In the genomic region with DNA sequence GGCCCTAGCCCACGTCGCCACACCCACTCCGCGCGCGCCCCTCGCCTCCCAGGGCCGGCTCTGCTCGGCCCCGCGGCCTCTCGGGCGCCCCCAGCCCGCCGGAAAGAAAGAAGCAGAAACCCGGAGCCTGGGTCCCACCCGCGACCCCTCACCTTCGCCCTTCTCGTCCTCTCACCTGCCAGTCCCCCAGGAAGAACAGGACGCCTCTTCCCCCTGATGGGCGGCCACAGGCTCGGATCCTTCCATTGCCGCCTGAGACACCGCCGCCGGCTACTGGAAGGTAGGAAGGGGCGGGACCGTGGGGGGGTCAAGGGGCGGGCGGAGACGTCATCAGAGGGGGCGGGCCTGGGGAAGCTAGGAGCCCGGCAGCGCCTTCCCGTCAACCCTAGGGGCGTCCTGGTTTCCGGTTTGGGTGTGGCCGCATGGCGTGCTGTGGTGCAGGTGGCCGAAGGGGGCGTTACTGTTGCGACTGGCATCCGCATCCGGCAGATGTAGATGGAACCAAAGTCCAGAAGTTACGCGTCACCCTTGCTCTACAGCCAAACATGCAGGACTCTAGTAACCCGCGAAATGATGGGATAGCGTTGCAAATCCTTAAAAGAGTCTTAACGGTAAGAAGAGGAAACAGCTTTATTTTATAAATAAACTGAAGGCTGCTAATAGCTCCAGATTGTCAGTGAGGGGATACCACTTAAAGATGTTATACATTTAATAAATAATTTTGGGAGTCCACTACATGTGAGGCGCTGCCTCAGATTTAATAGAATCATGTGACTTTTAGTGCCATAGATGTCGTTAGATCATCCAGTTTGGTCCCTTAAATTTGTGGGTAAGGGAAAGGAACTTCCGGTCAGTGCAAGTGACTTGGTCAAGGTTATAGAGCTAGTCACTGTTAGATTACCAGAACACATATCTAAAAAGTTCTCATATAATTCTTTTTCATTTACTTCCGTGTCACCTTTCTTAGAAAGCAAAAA, we compare ENCODE assay signal across 1 cellular context.
A peak's percentile ranks its signal among the peaks of the same experiment; 100 is the strongest.
TF ChIP-seq lines count a peak whose summit lies in the region.

A gene (minus strand): TSS at position 282 of the 977 bp plus-strand sequence. CDS start 36 bp downstream, at position 246.

TF ChIP-seq in HepG2, 621 proteins besides CTCF, POLR2A, EP300 and RAD21 (continued from another document and continues in another):
- TF ChIP-seq, protein P1, sequence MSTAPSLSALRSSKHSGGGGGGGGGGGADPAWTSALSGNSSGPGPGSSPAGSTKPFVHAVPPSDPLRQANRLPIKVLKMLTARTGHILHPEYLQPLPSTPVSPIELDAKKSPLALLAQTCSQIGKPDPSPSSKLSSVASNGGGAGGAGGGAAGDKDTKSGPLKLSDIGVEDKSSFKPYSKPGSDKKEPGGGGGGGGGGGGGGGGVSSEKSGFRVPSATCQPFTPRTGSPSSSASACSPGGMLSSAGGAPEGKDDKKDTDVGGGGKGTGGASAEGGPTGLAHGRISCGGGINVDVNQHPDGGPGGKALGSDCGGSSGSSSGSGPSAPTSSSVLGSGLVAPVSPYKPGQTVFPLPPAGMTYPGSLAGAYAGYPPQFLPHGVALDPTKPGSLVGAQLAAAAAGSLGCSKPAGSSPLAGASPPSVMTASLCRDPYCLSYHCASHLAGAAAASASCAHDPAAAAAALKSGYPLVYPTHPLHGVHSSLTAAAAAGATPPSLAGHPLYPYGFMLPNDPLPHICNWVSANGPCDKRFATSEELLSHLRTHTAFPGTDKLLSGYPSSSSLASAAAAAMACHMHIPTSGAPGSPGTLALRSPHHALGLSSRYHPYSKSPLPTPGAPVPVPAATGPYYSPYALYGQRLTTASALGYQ (CRISPR knock-in tag; IDR thresholded peaks at IDR 0.05) = no peak; the same call in none of the 2 replicates
- TF ChIP-seq XRCC5 (optimal IDR thresholded peaks at IDR 0.05; ENCODE audit: low read length) (peak; percentile 59), ZNF644 (CRISPR knock-in tag; IDR thresholded peaks at IDR 0.05; ENCODE audit: low read depth) (0 out of 2 replicates have a peak, but pooled peaks have one; percentile 47), MIER3 (CRISPR knock-in tag; IDR thresholded peaks at IDR 0.05; ENCODE audit: borderline replicate concordance) (peak; percentile 90), ZMYM4 (CRISPR knock-in tag; IDR thresholded peaks at IDR 0.05) (peak; percentile 93), SP1 (IDR thresholded peaks at IDR 0.05) (no peak), SP1 (CRISPR knock-in tag; IDR thresholded peaks at IDR 0.05) (peak; percentile 94), KDM5B (CRISPR knock-in tag; IDR thresholded peaks at IDR 0.05; ENCODE audit: borderline replicate concordance) (no peak), HDAC1 (CRISPR knock-in tag; IDR thresholded peaks at IDR 0.05) (peak; percentile 86), SRSF4 (IDR thresholded peaks at IDR 0.05; ENCODE audit: low read depth, low read length, poor library complexity, severe bottlenecking) (no peak), THAP11 (CRISPR knock-in tag; IDR thresholded peaks at IDR 0.05) (peak; percentile 87), FOXC1 (CRISPR knock-in tag; IDR thresholded peaks at IDR 0.05; ENCODE audit: borderline replicate concordance) (peak; percentile 50), KAT8 (CRISPR knock-in tag; IDR thresholded peaks at IDR 0.05) (peak; percentile 89), ZNF709 (CRISPR knock-in tag; IDR thresholded peaks at IDR 0.05) (peak; percentile 51; the same call in 1 of the 2 replicates), ZFP82 (CRISPR knock-in tag; IDR thresholded peaks at IDR 0.05; ENCODE audit: borderline replicate concordance) (peak; percentile 61; the same call in 1 of the 2 replicates), ZNF605 (CRISPR knock-in tag; IDR thresholded peaks at IDR 0.05) (peak; percentile 89), SMAD9 (CRISPR knock-in tag; IDR thresholded peaks at IDR 0.05) (no peak), ZFX (CRISPR knock-in tag; IDR thresholded peaks at IDR 0.05; ENCODE audit: low read depth) (peak; percentile 74), DNMT3B (CRISPR knock-in tag; conservative IDR thresholded peaks at IDR 0.05) (0 out of 2 replicates have a peak, but pooled peaks have one; percentile 13), ZNF589 (CRISPR knock-in tag; conservative IDR thresholded peaks at IDR 0.05) (no peak), ZNF263 (CRISPR knock-in tag; IDR thresholded peaks at IDR 0.05) (no peak), CBX1 (IDR thresholded peaks at IDR 0.05; ENCODE audit: low read depth) (no peak), FOXJ3 (CRISPR knock-in tag; IDR thresholded peaks at IDR 0.05; ENCODE audit: borderline replicate concordance) (peak; percentile 84; the same call in 1 of the 2 replicates), ZNF788 (CRISPR knock-in tag; IDR thresholded peaks at IDR 0.05; ENCODE audit: borderline replicate concordance) (peak; percentile 56; the same call in 1 of the 2 replicates), NFKBIZ (CRISPR knock-in tag; IDR thresholded peaks at IDR 0.05) (peak; percentile 68; the same call in 1 of the 2 replicates), SP4 (CRISPR knock-in tag; IDR thresholded peaks at IDR 0.05) (peak; percentile 83), ARID2 (CRISPR knock-in tag; IDR thresholded peaks at IDR 0.05; ENCODE audit: borderline replicate concordance) (no peak), NR3C1 (CRISPR knock-in tag; IDR thresholded peaks at IDR 0.05) (no peak), ZFYVE20 (CRISPR knock-in tag; IDR thresholded peaks at IDR 0.05; ENCODE audit: borderline replicate concordance, low read depth) (no peak), ZNF10 (CRISPR knock-in tag; IDR thresholded peaks at IDR 0.05; ENCODE audit: borderline replicate concordance, low read depth) (no peak), ZNF460 (CRISPR knock-in tag; IDR thresholded peaks at IDR 0.05; ENCODE audit: borderline replicate concordance) (no peak; the same call in 1 of the 2 replicates)
- TF ChIP-seq, protein P2, sequence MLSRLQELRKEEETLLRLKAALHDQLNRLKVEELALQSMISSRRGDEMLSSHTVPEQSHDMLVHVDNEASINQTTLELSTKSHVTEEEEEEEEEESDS (CRISPR knock-in tag; IDR thresholded peaks at IDR 0.05; ENCODE audit: borderline replicate concordance) = no peak
- TF ChIP-seq, protein P3, sequence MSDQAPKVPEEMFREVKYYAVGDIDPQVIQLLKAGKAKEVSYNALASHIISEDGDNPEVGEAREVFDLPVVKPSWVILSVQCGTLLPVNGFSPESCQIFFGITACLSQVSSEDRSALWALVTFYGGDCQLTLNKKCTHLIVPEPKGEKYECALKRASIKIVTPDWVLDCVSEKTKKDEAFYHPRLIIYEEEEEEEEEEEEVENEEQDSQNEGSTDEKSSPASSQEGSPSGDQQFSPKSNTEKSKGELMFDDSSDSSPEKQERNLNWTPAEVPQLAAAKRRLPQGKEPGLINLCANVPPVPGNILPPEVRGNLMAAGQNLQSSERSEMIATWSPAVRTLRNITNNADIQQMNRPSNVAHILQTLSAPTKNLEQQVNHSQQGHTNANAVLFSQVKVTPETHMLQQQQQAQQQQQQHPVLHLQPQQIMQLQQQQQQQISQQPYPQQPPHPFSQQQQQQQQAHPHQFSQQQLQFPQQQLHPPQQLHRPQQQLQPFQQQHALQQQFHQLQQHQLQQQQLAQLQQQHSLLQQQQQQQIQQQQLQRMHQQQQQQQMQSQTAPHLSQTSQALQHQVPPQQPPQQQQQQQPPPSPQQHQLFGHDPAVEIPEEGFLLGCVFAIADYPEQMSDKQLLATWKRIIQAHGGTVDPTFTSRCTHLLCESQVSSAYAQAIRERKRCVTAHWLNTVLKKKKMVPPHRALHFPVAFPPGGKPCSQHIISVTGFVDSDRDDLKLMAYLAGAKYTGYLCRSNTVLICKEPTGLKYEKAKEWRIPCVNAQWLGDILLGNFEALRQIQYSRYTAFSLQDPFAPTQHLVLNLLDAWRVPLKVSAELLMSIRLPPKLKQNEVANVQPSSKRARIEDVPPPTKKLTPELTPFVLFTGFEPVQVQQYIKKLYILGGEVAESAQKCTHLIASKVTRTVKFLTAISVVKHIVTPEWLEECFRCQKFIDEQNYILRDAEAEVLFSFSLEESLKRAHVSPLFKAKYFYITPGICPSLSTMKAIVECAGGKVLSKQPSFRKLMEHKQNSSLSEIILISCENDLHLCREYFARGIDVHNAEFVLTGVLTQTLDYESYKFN (CRISPR knock-in tag; conservative IDR thresholded peaks at IDR 0.05) = peak; percentile 86
- TF ChIP-seq, protein P4, sequence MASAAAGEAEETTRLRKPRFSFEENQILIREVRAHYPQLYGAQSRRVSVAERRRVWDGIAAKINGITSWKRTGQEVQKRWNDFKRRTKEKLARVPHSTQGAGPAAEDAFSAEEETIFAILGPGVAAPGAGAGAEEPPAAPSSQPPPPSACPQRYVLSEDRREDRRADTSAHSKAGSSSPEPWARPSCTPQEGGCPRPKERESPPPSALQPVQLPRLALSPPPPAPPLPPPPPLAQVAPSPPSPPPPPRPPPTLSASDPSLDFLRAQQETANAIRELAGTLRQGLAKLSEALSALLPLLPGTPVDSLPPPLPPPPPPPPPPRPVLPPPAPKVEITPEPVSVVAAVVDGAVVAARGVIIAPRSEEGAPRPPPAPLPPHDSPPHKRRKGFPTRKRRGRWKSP (CRISPR knock-in tag; IDR thresholded peaks at IDR 0.05) = peak; percentile 57; the same call in 1 of the 2 replicates
- TF ChIP-seq, protein P5, sequence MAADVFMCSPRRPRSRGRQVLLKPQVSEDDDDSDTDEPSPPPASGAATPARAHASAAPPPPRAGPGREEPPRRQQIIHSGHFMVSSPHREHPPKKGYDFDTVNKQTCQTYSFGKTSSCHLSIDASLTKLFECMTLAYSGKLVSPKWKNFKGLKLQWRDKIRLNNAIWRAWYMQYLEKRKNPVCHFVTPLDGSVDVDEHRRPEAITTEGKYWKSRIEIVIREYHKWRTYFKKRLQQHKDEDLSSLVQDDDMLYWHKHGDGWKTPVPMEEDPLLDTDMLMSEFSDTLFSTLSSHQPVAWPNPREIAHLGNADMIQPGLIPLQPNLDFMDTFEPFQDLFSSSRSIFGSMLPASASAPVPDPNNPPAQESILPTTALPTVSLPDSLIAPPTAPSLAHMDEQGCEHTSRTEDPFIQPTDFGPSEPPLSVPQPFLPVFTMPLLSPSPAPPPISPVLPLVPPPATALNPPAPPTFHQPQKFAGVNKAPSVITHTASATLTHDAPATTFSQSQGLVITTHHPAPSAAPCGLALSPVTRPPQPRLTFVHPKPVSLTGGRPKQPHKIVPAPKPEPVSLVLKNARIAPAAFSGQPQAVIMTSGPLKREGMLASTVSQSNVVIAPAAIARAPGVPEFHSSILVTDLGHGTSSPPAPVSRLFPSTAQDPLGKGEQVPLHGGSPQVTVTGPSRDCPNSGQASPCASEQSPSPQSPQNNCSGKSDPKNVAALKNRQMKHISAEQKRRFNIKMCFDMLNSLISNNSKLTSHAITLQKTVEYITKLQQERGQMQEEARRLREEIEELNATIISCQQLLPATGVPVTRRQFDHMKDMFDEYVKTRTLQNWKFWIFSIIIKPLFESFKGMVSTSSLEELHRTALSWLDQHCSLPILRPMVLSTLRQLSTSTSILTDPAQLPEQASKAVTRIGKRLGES (CRISPR knock-in tag; IDR thresholded peaks at IDR 0.05; ENCODE audit: borderline replicate concordance) = no peak
- TF ChIP-seq, protein P6, sequence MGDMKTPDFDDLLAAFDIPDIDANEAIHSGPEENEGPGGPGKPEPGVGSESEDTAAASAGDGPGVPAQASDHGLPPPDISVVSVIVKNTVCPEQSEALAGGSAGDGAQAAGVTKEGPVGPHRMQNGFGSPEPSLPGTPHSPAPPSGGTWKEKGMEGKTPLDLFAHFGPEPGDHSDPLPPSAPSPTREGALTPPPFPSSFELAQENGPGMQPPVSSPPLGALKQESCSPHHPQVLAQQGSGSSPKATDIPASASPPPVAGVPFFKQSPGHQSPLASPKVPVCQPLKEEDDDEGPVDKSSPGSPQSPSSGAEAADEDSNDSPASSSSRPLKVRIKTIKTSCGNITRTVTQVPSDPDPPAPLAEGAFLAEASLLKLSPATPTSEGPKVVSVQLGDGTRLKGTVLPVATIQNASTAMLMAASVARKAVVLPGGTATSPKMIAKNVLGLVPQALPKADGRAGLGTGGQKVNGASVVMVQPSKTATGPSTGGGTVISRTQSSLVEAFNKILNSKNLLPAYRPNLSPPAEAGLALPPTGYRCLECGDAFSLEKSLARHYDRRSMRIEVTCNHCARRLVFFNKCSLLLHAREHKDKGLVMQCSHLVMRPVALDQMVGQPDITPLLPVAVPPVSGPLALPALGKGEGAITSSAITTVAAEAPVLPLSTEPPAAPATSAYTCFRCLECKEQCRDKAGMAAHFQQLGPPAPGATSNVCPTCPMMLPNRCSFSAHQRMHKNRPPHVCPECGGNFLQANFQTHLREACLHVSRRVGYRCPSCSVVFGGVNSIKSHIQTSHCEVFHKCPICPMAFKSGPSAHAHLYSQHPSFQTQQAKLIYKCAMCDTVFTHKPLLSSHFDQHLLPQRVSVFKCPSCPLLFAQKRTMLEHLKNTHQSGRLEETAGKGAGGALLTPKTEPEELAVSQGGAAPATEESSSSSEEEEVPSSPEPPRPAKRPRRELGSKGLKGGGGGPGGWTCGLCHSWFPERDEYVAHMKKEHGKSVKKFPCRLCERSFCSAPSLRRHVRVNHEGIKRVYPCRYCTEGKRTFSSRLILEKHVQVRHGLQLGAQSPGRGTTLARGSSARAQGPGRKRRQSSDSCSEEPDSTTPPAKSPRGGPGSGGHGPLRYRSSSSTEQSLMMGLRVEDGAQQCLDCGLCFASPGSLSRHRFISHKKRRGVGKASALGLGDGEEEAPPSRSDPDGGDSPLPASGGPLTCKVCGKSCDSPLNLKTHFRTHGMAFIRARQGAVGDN (CRISPR knock-in tag; IDR thresholded peaks at IDR 0.05) = peak; percentile 87
- TF ChIP-seq, protein P7, sequence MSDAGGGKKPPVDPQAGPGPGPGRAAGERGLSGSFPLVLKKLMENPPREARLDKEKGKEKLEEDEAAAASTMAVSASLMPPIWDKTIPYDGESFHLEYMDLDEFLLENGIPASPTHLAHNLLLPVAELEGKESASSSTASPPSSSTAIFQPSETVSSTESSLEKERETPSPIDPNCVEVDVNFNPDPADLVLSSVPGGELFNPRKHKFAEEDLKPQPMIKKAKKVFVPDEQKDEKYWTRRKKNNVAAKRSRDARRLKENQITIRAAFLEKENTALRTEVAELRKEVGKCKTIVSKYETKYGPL (CRISPR knock-in tag; IDR thresholded peaks at IDR 0.05) = no peak
- TF ChIP-seq, protein P8, sequence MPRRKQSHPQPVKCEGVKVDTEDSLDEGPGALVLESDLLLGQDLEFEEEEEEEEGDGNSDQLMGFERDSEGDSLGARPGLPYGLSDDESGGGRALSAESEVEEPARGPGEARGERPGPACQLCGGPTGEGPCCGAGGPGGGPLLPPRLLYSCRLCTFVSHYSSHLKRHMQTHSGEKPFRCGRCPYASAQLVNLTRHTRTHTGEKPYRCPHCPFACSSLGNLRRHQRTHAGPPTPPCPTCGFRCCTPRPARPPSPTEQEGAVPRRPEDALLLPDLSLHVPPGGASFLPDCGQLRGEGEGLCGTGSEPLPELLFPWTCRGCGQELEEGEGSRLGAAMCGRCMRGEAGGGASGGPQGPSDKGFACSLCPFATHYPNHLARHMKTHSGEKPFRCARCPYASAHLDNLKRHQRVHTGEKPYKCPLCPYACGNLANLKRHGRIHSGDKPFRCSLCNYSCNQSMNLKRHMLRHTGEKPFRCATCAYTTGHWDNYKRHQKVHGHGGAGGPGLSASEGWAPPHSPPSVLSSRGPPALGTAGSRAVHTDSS (CRISPR knock-in tag; conservative IDR thresholded peaks at IDR 0.05) = no peak
- TF ChIP-seq, protein P9, sequence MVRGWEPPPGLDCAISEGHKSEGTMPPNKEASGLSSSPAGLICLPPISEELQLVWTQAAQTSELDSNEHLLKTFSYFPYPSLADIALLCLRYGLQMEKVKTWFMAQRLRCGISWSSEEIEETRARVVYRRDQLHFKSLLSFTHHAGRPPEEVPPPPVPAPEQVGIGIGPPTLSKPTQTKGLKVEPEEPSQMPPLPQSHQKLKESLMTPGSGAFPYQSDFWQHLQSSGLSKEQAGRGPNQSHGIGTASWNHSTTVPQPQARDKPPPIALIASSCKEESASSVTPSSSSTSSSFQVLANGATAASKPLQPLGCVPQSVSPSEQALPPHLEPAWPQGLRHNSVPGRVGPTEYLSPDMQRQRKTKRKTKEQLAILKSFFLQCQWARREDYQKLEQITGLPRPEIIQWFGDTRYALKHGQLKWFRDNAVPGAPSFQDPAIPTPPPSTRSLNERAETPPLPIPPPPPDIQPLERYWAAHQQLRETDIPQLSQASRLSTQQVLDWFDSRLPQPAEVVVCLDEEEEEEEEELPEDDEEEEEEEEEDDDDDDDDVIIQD (CRISPR knock-in tag; IDR thresholded peaks at IDR 0.05; ENCODE audit: low read depth) = peak; percentile 81
